In genomic region chr1:176765608-176766007, GRCh38 we compare ENCODE assay signal across 20 cellular contexts.
DNase-seq lines count a peak whose midpoint lies in the region; ATAC-seq, FAIRE-seq and TF ChIP-seq lines count a peak whose summit lies in the region.
"Had no signal": no experiment of that assay in that cellular context is flagged by ENCODE, and none has a peak within 500 bp of the region (broad histone marks: within the 10 kb centered on the region; RNA-seq: fewer than 3 reads in every experiment).

No MANE protein-coding gene starts in this region.

- ATAC-seq in K562 (peak; percentile 40; the same call in 1 of the 3 replicates), GM21717 (IDR thresholded peaks at IDR 0.05; ENCODE audit: unreplicated experiment) (no peak)

- no peak overlapping the region for H3K9ac ChIP-seq in K562 (ENCODE audit: insufficient read depth in 1 of 2, low read depth in 2 of 2, low read length in 2 of 2)
- H3K9ac ChIP-seq: BLaER1 treated with 17β-estradiol and CSF1 and Interleukin-3, amounts not matched to agents 10 nM and 100 nM had no signal

- H3K9me3 ChIP-seq in K562 (replicated peaks; ENCODE audit: control insufficient read depth, insufficient read depth, low read depth, low read length), result no peaks in the 10 kb centered on the region
- H3K9me3 ChIP-seq: BLaER1 treated with 17β-estradiol and CSF1 and Interleukin-3, amounts not matched to agents 10 nM and 100 nM had no signal

- POLR2A ChIA-PET in K562 (lab: Yijun Ruan, JAX), result interaction anchor here (0.6 to 1.2 kb wide), 3 partner anchors 12 to 232 kb away, joined by 3 to 4 read pairs (median 3); no protein-coding TSS in a partner anchor

- TF ChIP-seq CTCF in K562 (IDR thresholded peaks at IDR 0.05 in 2 of 3, conservative IDR thresholded peaks at IDR 0.05 in 1 of 3; ENCODE audit: insufficient read depth in 2 of 3, low read depth in 1 of 3, low read length in 3 of 3), result 0 out of 6 replicates have a peak, but pooled peaks of 1 of the 3 experiments have one; percentile 5

- H3K4me3 ChIP-seq in H7 (ENCODE audit: insufficient read depth, low read depth, low read length), result no peak overlapping the region
- no peak overlapping the region for H3K4me3 ChIP-seq in K562
- H3K4me3 ChIP-seq: BLaER1 treated with 17β-estradiol and CSF1 and Interleukin-3, amounts not matched to agents 10 nM and 100 nM had no signal

- no peak overlapping the region for H3K27ac ChIP-seq in K562 (ENCODE audit: extremely low read depth, low read depth, low read length)
- H3K27ac ChIP-seq: BLaER1 treated with 17β-estradiol and CSF1 and Interleukin-3, amounts not matched to agents 10 nM and 100 nM had no signal

- H3K79me2 ChIP-seq in K562 (ENCODE audit: control insufficient read depth, insufficient read depth, low read length), result no peaks in the 10 kb centered on the region

- in situ Hi-C loops in K562 (cut with MboI) (no loop called here), ACHN (cut with HindIII; ENCODE audit: low pct_ligation_motif_present, low pct_unique_long_range_greater_than_20kb, low sequenced_read_pairs) (no loop called here)

- no peaks in the 10 kb centered on the region for H4K20me1 ChIP-seq in K562 (replicated peaks; ENCODE audit: control insufficient read depth, insufficient read depth, low read length)
- H4K20me1 ChIP-seq: BLaER1 treated with 17β-estradiol and CSF1 and Interleukin-3, amounts not matched to agents 10 nM and 100 nM had no signal

- 0 out of 5 replicates have a peak, but pooled peaks cover 0 to 2% of the 10 kb centered on the region in 2 experiments for H3K4me1 ChIP-seq in K562 (replicated peaks in 1 of 2; ENCODE audit: control insufficient read depth in 2 of 2, insufficient read depth in 2 of 2, low read length in 2 of 2)
- H3K4me1 ChIP-seq: BLaER1 treated with 17β-estradiol and CSF1 and Interleukin-3, amounts not matched to agents 10 nM and 100 nM had no signal

- no peaks in the 10 kb centered on the region for H3K27me3 ChIP-seq in H7 (ENCODE audit: control insufficient read depth, insufficient read depth, low read length)
- peaks cover 8 to 16% of the 10 kb centered on the region in 2 experiments; a peak in 4 of 5 replicates for H3K27me3 ChIP-seq in K562 (ENCODE audit: control insufficient read depth in 2 of 2, insufficient read depth in 2 of 2, low read length in 2 of 2)
- H3K27me3 ChIP-seq: BLaER1 treated with 17β-estradiol and CSF1 and Interleukin-3, amounts not matched to agents 10 nM and 100 nM had no signal

- no peak overlapping the region for H2AFZ ChIP-seq in K562 (ENCODE audit: low read depth, low read length)

- CTCF ChIA-PET in K562 (lab: Yijun Ruan, JAX; ENCODE audit: low intra/inter-chr PET ratio), result no interaction called here

- no peaks in the 10 kb centered on the region for H3K9me1 ChIP-seq in K562 (ENCODE audit: control insufficient read depth, insufficient read depth, low read length)

- no peak for TF ChIP-seq RAD21 in K562 (CRISPR knock-in tag; conservative IDR thresholded peaks at IDR 0.05 in 1 of 2, IDR thresholded peaks at IDR 0.05 in 1 of 2)

- FAIRE-seq in K562 (lab: Jason Lieb, UNC), result no peak
- FAIRE-seq: G401.6, GM12891, HTR-8/SVneo had no signal

- no peak overlapping the region for H3K4me2 ChIP-seq in K562 (ENCODE audit: insufficient read depth, low read length)
- H3K4me2 ChIP-seq: BLaER1 treated with 17β-estradiol and CSF1 and Interleukin-3, amounts not matched to agents 10 nM and 100 nM had no signal

- TF ChIP-seq EP300 in K562 (IDR thresholded peaks at IDR 0.05; ENCODE audit: low read length), result no peak

- DNase-seq in H7 (peak; percentile 12), K562 (ENCODE audit: extremely low read depth in 1 of 4, low spot score in 3 of 4) (peak in 1 of 4 experiments; percentile 4), iPS-NIHi11 (ENCODE audit: low spot score) (peak; percentile 18), ACHN (no peak), DMS114 treated with DMSO at 0.1 percent for 48 hours (lab: John Stamatoyannopoulos, UW; ENCODE audit: unreplicated experiment) (no peak), SIG-M5 treated with dmso at 0.1 percent for 504 hours (lab: John Stamatoyannopoulos, UW; ENCODE audit: unreplicated experiment) (no peak)
- DNase-seq: 8988T; CD4-positive, CD25-positive, alpha-beta regulatory T cell; CD8-positive, alpha-beta memory T cell; COR-L47; DMS 273 treated with DMSO at 0.1 percent for 48 hours; GOT3; HCEC 1CT; IMR-90; KBM-7 had no signal

- intact Hi-C loops in K562 (cut with micrococcal nuclease), result no loop called here

- WGBS in K562 (ENCODE audit: insufficient coverage, low coverage, missing lambda C conversion rate), result 0% methylated on average over 2 of the region's 2 CpGs

- TF ChIP-seq POLR2A in K562 (conservative IDR thresholded peaks at IDR 0.05), result no peak

- BruUV-seq in K562 (replicated peaks; lab: Mats Ljungman, UMichigan), result no TSS peak

- H3K36me3 ChIP-seq in H7 (replicated peaks; ENCODE audit: control insufficient read depth, insufficient read depth, low read length), result no peaks in the 10 kb centered on the region
- H3K36me3 ChIP-seq in K562 (ENCODE audit: control insufficient read depth, insufficient read depth, low read length), result no peaks in the 10 kb centered on the region
- H3K36me3 ChIP-seq: BLaER1 treated with 17β-estradiol and CSF1 and Interleukin-3, amounts not matched to agents 10 nM and 100 nM had no signal

TF ChIP-seq in K562, 482 proteins besides CTCF, POLR2A, EP300 and RAD21:
- TF ChIP-seq RAD51 (IDR thresholded peaks at IDR 0.05; ENCODE audit: borderline replicate concordance, low read depth), result no peak

Comparison
In these comparisons a context has a peak if more than half of its experiments do, and no peak if none do; other contexts are left out.
1. DNase-seq: peak in H7 (single experiment) and iPS-NIHi11 (single experiment); none in ACHN (single experiment), DMS114 treated with DMSO at 0.1 percent for 48 hours (single experiment) and SIG-M5 treated with dmso at 0.1 percent for 504 hours (single experiment).